ENCODE assay signal across 8 cellular contexts in the genomic region with DNA sequence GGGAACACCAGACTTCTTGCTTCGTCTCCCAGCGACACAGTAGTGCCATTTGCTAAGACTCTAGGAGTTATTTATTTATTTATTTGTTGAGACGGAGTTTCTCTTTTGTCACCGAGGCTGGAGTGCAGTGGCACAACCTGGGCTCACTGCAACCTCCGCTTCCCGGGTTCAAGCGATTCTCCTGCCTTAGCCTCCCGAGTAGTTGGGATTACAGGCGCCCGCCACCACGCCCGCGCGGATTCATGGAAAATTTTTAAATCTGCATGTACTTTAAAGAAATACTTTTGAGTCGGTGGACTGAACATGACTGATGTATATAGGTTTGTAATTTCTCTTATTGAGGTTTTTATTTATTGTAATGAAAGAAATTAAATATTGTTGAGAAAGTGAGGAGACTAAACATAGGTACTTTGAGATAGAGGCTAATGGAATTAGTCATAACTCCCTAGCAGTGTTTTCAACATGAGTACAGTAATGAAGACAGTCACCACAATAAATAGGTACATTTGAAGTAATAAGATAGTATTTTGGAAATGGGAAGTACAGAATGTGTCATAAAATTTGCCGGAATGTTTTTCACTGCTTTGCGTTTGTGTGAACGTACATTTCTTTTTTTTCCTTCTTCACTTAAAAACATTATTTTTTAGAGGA. TPM values are rescaled to one million over a fixed set of nuclear protein-coding genes. Genes with fewer than 3 reads are reported as not detected.
DNase-seq lines count a peak whose midpoint lies in the region; ATAC-seq and TF ChIP-seq lines count a peak whose summit lies in the region.

No MANE protein-coding gene starts in this region.

- intact Hi-C loops in CD4-positive, alpha-beta T cell (cut with DNase I, micrococcal nuclease): loop anchor here in 1 of 2 experiments (5.0 kb wide), 1 partner anchor 937 kb away; no protein-coding TSS in a partner anchor

- peak overlapping the region; percentile 82 for H3K27ac Mint-ChIP-seq in CD4-positive, alpha-beta T cell
- H3K27ac Mint-ChIP-seq in natural killer cell treated with Interleukin-12 subunit alpha and Interleukin-12 subunit beta and Interleukin-15 and Interleukin-18, amount 100 ng/mL, for 72 hours: peak overlapping the region; percentile 77 to 93

- peaks cover 0 to 4% of the 10 kb centered on the region in 2 donors for H3K4me1 ChIP-seq in duodenal mucosa (ENCODE audit: control insufficient read depth in 1 of 2, insufficient read depth in 2 of 2, low read length in 2 of 2)

- no peak for TF ChIP-seq CTCF in CD4-positive, alpha-beta T cell (IDR thresholded peaks at IDR 0.05)
- no peak for TF ChIP-seq CTCF in LNCaP clone FGC (IDR thresholded peaks at IDR 0.05; ENCODE audit: control insufficient read depth, extremely low read depth, insufficient read depth)

- H3K9me3 Mint-ChIP-seq in CD4-positive, alpha-beta T cell: no peaks in the 10 kb centered on the region
- no peaks in the 10 kb centered on the region for H3K9me3 Mint-ChIP-seq in natural killer cell treated with Interleukin-12 subunit alpha and Interleukin-12 subunit beta and Interleukin-15 and Interleukin-18, amount 100 ng/mL, for 72 hours

- H3K27ac ChIP-seq in CD4-positive, alpha-beta T cell (ENCODE audit: low read depth, low read length): no peak overlapping the region
- H3K27ac ChIP-seq in duodenal mucosa (ENCODE audit: low read depth, low read length): no peak overlapping the region

- H3K27me3 Mint-ChIP-seq in CD4-positive, alpha-beta T cell: peaks cover 3% of the 10 kb centered on the region
- H3K27me3 Mint-ChIP-seq in natural killer cell treated with Interleukin-12 subunit alpha and Interleukin-12 subunit beta and Interleukin-15 and Interleukin-18, amount 100 ng/mL, for 72 hours: peaks cover 0 to 10% of the 10 kb centered on the region in 2 donors

- H3K9ac ChIP-seq in duodenal mucosa (ENCODE audit: low read depth in 1 of 2, low read length in 2 of 2): peak overlapping the region; percentile 83 to 89

- H3K9me3 ChIP-seq in CD4-positive, alpha-beta T cell (ENCODE audit: control insufficient read depth, low read length): no peaks in the 10 kb centered on the region
- H3K9me3 ChIP-seq in duodenal mucosa (ENCODE audit: control insufficient read depth in 1 of 2, low read length in 2 of 2): no peaks in the 10 kb centered on the region

- H3K27me3 ChIP-seq in CD4-positive, alpha-beta T cell (ENCODE audit: control insufficient read depth, insufficient read depth, low read length): peaks cover 1% of the 10 kb centered on the region
- peaks cover 0 to 5% of the 10 kb centered on the region in 2 donors for H3K27me3 ChIP-seq in duodenal mucosa (ENCODE audit: control insufficient read depth in 1 of 2, insufficient read depth in 2 of 2, low read length in 2 of 2)

- DNase-seq in CD4-positive, alpha-beta T cell: no peak
- DNase-seq in LNCaP clone FGC (ENCODE audit: low read depth) (no peak), DMS 273 (lab: John Stamatoyannopoulos, UW; ENCODE audit: unreplicated experiment) (no peak)
- no peak for DNase-seq in natural killer cell treated with Interleukin-12 subunit alpha and Interleukin-12 subunit beta and Interleukin-15 and Interleukin-18, amount 100 ng/mL, for 72 hours (ENCODE audit: low spot score)
- DNase-seq in NK-92 treated with Interleukin-12 subunit alpha and Interleukin-12 subunit beta, amount 100 ng/mL, for 24 hours (lab: John Stamatoyannopoulos, UW): no peak
- DNase-seq in stimulated activated naive CD4-positive, alpha-beta T cell (lab: John Stamatoyannopoulos, UW): no peak

- no peak for ATAC-seq in CD4-positive, alpha-beta T cell (ENCODE audit: poor library complexity)
- no peak for ATAC-seq in natural killer cell treated with Interleukin-12 subunit alpha and Interleukin-12 subunit beta and Interleukin-15 and Interleukin-18, amount 100 ng/mL, for 72 hours
- ATAC-seq in GM18511 (IDR thresholded peaks at IDR 0.05; ENCODE audit: unreplicated experiment): no peak

- H3K4me3 ChIP-seq in LNCaP clone FGC (ENCODE audit: low read depth, low read length): peak overlapping the region; percentile 78
- H3K4me3 ChIP-seq in duodenal mucosa (ENCODE audit: low read depth in 1 of 2, low read length in 2 of 2): peak overlapping the region; percentile 94 to 99

- CTCF ChIA-PET in CD4-positive, alpha-beta T cell (lab: Charles Lee): no interaction called here

- H3K36me3 Mint-ChIP-seq in CD4-positive, alpha-beta T cell (ENCODE audit: low read depth): peaks cover 7% of the 10 kb centered on the region
- no peaks in the 10 kb centered on the region for H3K36me3 Mint-ChIP-seq in natural killer cell treated with Interleukin-12 subunit alpha and Interleukin-12 subunit beta and Interleukin-15 and Interleukin-18, amount 100 ng/mL, for 72 hours

- peaks cover 54% of the 10 kb centered on the region for H3K4me1 Mint-ChIP-seq in CD4-positive, alpha-beta T cell (ENCODE audit: low read depth)
- peaks cover 10 to 26% of the 10 kb centered on the region in 2 donors for H3K4me1 Mint-ChIP-seq in natural killer cell treated with Interleukin-12 subunit alpha and Interleukin-12 subunit beta and Interleukin-15 and Interleukin-18, amount 100 ng/mL, for 72 hours (ENCODE audit: low read depth in 2 of 2)

- POLR2A ChIA-PET in CD4-positive, alpha-beta T cell (lab: Charles Lee): no interaction called here

- H3K36me3 ChIP-seq in duodenal mucosa (ENCODE audit: control insufficient read depth in 1 of 2, insufficient read depth in 2 of 2, low read length in 2 of 2): no peaks in the 10 kb centered on the region

- peak overlapping the region; percentile 98 for H3K4me3 Mint-ChIP-seq in CD4-positive, alpha-beta T cell
- peak overlapping the region; percentile 94 for H3K4me3 Mint-ChIP-seq in natural killer cell treated with Interleukin-12 subunit alpha and Interleukin-12 subunit beta and Interleukin-15 and Interleukin-18, amount 100 ng/mL, for 72 hours

RNA-seq across cellular contexts. Expression of a gene that starts 1.0 kb away (rescaled TPM):
- total RNA-seq in CD4-positive, alpha-beta T cell: 1 to 10 TPM; 5.0 to 5.2 TPM
- 10 to 100 TPM; 20.4 to 21.9 TPM for total RNA-seq in natural killer cell treated with Interleukin-12 subunit alpha and Interleukin-12 subunit beta and Interleukin-15 and Interleukin-18, amount 100 ng/mL, for 72 hours
